In the genomic region with DNA sequence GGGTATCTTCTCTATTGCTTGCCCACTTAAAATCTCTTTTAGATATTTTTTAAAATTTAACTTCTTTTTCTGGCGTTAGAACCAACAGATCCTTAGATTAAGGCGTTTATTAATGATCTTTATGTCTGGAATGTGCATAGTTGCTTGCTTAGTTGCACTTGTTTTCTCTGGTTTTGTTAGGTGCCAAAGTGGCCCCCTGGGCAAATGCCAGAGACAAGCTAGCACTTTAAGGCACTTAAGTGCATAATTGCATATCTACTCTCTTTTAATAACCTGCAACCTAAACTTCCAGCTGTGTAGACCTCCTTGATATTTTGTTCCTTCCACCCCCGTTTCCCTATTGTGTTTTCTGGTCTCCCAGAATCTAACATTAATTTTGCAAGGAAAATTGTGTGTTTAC, we compare ENCODE assay signal across 8 cellular contexts. TPM values are rescaled to one million over a fixed set of nuclear protein-coding genes. Genes with fewer than 3 reads are reported as not detected.
DNase-seq lines count a peak whose midpoint lies in the region; TF ChIP-seq lines count a peak whose summit lies in the region.

No MANE protein-coding gene starts in this region.

- intact Hi-C loops in mammary epithelial cell (cut with micrococcal nuclease): no loop called here

- H3K9ac ChIP-seq in BLaER1 treated with 17β-estradiol and CSF1 and Interleukin-3, amounts not matched to agents 10 nM and 100 nM: peak overlapping the region; percentile 54 to 98 (median 93); a peak in 17 of 22 replicates
- no peak overlapping the region for H3K9ac ChIP-seq in mammary epithelial cell (ENCODE audit: insufficient read depth, low read length)
- peak overlapping the region; percentile 4 for H3K9ac ChIP-seq in neural cell (ENCODE audit: low read length)

- peaks cover 8% of the 10 kb centered on the region for H3F3A ChIP-seq in neural cell (ENCODE audit: insufficient read depth, low read length, poor library complexity, severe bottlenecking)

- peaks cover 77 to 94% (median 85%) of the 10 kb centered on the region in 11 experiments for H4K20me1 ChIP-seq in BLaER1 treated with 17β-estradiol and CSF1 and Interleukin-3, amounts not matched to agents 10 nM and 100 nM
- H4K20me1 ChIP-seq in mammary epithelial cell (ENCODE audit: insufficient read depth, low read length) (peaks cover 40% of the 10 kb centered on the region), neural cell (ENCODE audit: insufficient read depth) (peaks cover 70% of the 10 kb centered on the region)

- H3K27me3 ChIP-seq in BLaER1 treated with 17β-estradiol and CSF1 and Interleukin-3, amounts not matched to agents 10 nM and 100 nM: no peaks in the 10 kb centered on the region
- H3K27me3 ChIP-seq in MG63: no peaks in the 10 kb centered on the region
- H3K27me3 ChIP-seq in mammary epithelial cell (ENCODE audit: insufficient read depth, low read length): no peaks in the 10 kb centered on the region
- H3K27me3 ChIP-seq in neural cell (ENCODE audit: insufficient read depth, low read depth, low read length): no peaks in the 10 kb centered on the region

- 9% methylated on average over 3 of the region's 3 CpGs for WGBS in mammary epithelial cell (ENCODE audit: low coverage, missing lambda C conversion rate)

- no peaks in the 10 kb centered on the region for H3K9me3 ChIP-seq in BLaER1 treated with 17β-estradiol and CSF1 and Interleukin-3, amounts not matched to agents 10 nM and 100 nM (replicated peaks in 1 of 11)
- H3K9me3 ChIP-seq in MG63 (no peaks in the 10 kb centered on the region; the same call in 1 of the 2 replicates), mammary epithelial cell (replicated peaks; ENCODE audit: insufficient read depth, low read length) (no peaks in the 10 kb centered on the region), neural cell (ENCODE audit: low read length) (no peaks in the 10 kb centered on the region)

- H3K79me2 ChIP-seq in mammary epithelial cell (ENCODE audit: insufficient read depth, low read length): peaks cover 98% of the 10 kb centered on the region
- H3K79me2 ChIP-seq in neural cell (replicated peaks; ENCODE audit: insufficient read depth, low read length): peaks cover 82% of the 10 kb centered on the region

- peak overlapping the region; percentile 71 to 95 (median 84) for H3K4me3 ChIP-seq in BLaER1 treated with 17β-estradiol and CSF1 and Interleukin-3, amounts not matched to agents 10 nM and 100 nM
- H3K4me3 ChIP-seq in MG63 (peak overlapping the region; percentile 1; the same call in 1 of the 2 replicates), mammary epithelial cell (replicated peaks in 1 of 3; ENCODE audit: insufficient read depth in 1 of 3, low read depth in 2 of 3, low read length in 3 of 3) (peak overlapping the region in 2 of 3 experiments; percentile 26 to 40), neural cell (ENCODE audit: low read length) (peak overlapping the region; percentile 75)

- peaks cover 70 to 85% (median 80%) of the 10 kb centered on the region in 11 experiments for H3K36me3 ChIP-seq in BLaER1 treated with 17β-estradiol and CSF1 and Interleukin-3, amounts not matched to agents 10 nM and 100 nM
- peaks cover 96% of the 10 kb centered on the region for H3K36me3 ChIP-seq in MG63
- peaks cover 43% of the 10 kb centered on the region for H3K36me3 ChIP-seq in mammary epithelial cell (ENCODE audit: insufficient read depth, low read length)
- peaks cover 29% of the 10 kb centered on the region for H3K36me3 ChIP-seq in neural cell (ENCODE audit: insufficient read depth, low read length)

- in situ Hi-C loops in mammary epithelial cell (cut with MboI; ENCODE audit: low sequenced_read_pairs in 2 of 2): no loop called here

- no peak for DNase-seq in MG63
- no peak for DNase-seq in mammary epithelial cell
- no peak for DNase-seq in DMS 273 (lab: John Stamatoyannopoulos, UW; ENCODE audit: unreplicated experiment)
- no peak for DNase-seq in stimulated activated CD4-positive, alpha-beta T cell treated with anti-CD3 and anti-CD28 coated beads, Interleukin-2, amount 100 ng/mL, for 48 hours
- no peak for DNase-seq in hippocampal formation (lab: John Stamatoyannopoulos, UW)
- no peak for DNase-seq in activated naive CD4-positive, alpha-beta T cell (lab: John Stamatoyannopoulos, UW)

- no TSS peak for BruUV-seq in mammary epithelial cell (replicated peaks; lab: Mats Ljungman, UMichigan)

- TF ChIP-seq CTCF in mammary epithelial cell (conservative IDR thresholded peaks at IDR 0.05 in 1 of 2, IDR thresholded peaks at IDR 0.05 in 1 of 2; ENCODE audit: extremely low read depth in 1 of 2, insufficient read depth in 1 of 2, low read depth in 1 of 2, low read length in 2 of 2) (no peak), neural cell (IDR thresholded peaks at IDR 0.05; ENCODE audit: poor library complexity, severe bottlenecking) (no peak)

- TF ChIP-seq EP300 in neural cell (conservative IDR thresholded peaks at IDR 0.05; ENCODE audit: poor library complexity, severe bottlenecking): no peak

- no peaks in the 10 kb centered on the region for H3K9me2 ChIP-seq in neural cell (ENCODE audit: insufficient read depth, low read length)

- no peak overlapping the region for H3K27ac ChIP-seq in BLaER1 treated with 17β-estradiol and CSF1 and Interleukin-3, amounts not matched to agents 10 nM and 100 nM
- H3K27ac ChIP-seq in mammary epithelial cell (ENCODE audit: insufficient read depth, low read depth, low read length): no peak overlapping the region
- no peak overlapping the region for H3K27ac ChIP-seq in neural cell (ENCODE audit: low read length)

- CTCF ChIA-PET in mammary epithelial cell (lab: Charles Lee; ENCODE audit: low non-redundant PET): interaction anchor here (0.7 to 0.8 kb wide), 2 partner anchors 18 to 36 kb away, joined by 3 to 8 read pairs; a partner anchor contains a TSS

- H3K4me1 ChIP-seq in BLaER1 treated with 17β-estradiol and CSF1 and Interleukin-3, amounts not matched to agents 10 nM and 100 nM: peaks cover 63 to 88% (median 68%) of the 10 kb centered on the region in 10 experiments
- H3K4me1 ChIP-seq in mammary epithelial cell (ENCODE audit: insufficient read depth, low read length): peaks cover 57% of the 10 kb centered on the region

- peak overlapping the region; percentile 78 to 98 (median 88) for H3K4me2 ChIP-seq in BLaER1 treated with 17β-estradiol and CSF1 and Interleukin-3, amounts not matched to agents 10 nM and 100 nM
- peak overlapping the region; percentile 86 for H3K4me2 ChIP-seq in mammary epithelial cell (ENCODE audit: insufficient read depth, low read depth, low read length)
- H3K4me2 ChIP-seq in neural cell (ENCODE audit: low read length): peak overlapping the region; percentile 100

- TF ChIP-seq RAD21 in neural cell (conservative IDR thresholded peaks at IDR 0.05): no peak

- no peak overlapping the region for H2AFZ ChIP-seq in mammary epithelial cell (ENCODE audit: low read depth, low read length)
- no peak overlapping the region for H2AFZ ChIP-seq in neural cell (ENCODE audit: low read depth, low read length)

- dilution Hi-C loops in mammary epithelial cell (cut with HindIII; ENCODE audit: low sequenced_read_pairs): no loop called here

TF ChIP-seq in neural cell, 6 proteins besides CTCF, POLR2A, EP300 and RAD21 (continues in another document):
- TF ChIP-seq TAF1 (IDR thresholded peaks at IDR 0.05; ENCODE audit: low read depth): no peak

RNA-seq across cellular contexts. Expression of a gene that starts 3.3 kb away (rescaled TPM):
- 136 and 213 TPM in 2 replicates for total RNA-seq in MG63 (2014; rRNA removed; shearing (Covaris generic); ENCODE audit: low replicate concordance)
- total RNA-seq in mammary epithelial cell: 100 to 1,000 TPM in 1 of 2 donors, 10 to 100 TPM in 1; 65.2 to 117 TPM
- polyA plus RNA-seq in mammary epithelial cell (181 TPM), neural cell (456 and 510 TPM in 2 replicates)
- polyA minus RNA-seq in mammary epithelial cell (133 TPM), neural cell (232 and 238 TPM in 2 replicates)

RNA-seq across cellular contexts. Expression of a gene that starts 25.4 kb away (rescaled TPM):
- total RNA-seq in MG63 (2014; rRNA removed; shearing (Covaris generic); ENCODE audit: low replicate concordance): 19.9 and 27.4 TPM in 2 replicates
- 10 to 100 TPM; 20.0 to 79.3 TPM for total RNA-seq in mammary epithelial cell
- polyA plus RNA-seq in mammary epithelial cell: 31.2 TPM
- polyA minus RNA-seq in mammary epithelial cell: 81.0 TPM
- polyA plus RNA-seq in neural cell: 43.0 and 44.8 TPM in 2 replicates
- 75.0 and 75.5 TPM in 2 replicates for polyA minus RNA-seq in neural cell

RNA-seq across cellular contexts. Expression of a gene that starts 35.9 kb away (rescaled TPM):
- 15.7 and 26.6 TPM in 2 replicates for total RNA-seq in MG63 (2014; rRNA removed; shearing (Covaris generic); ENCODE audit: low replicate concordance)
- 10 to 100 TPM; 12.2 to 15.3 TPM for total RNA-seq in mammary epithelial cell
- 21.8 TPM for polyA plus RNA-seq in mammary epithelial cell
- polyA minus RNA-seq in mammary epithelial cell: 8.7 TPM
- 197 and 212 TPM in 2 replicates for polyA plus RNA-seq in neural cell
- polyA minus RNA-seq in neural cell: 138 and 152 TPM in 2 replicates

RNA-seq across cellular contexts. Expression of a gene that starts 48.8 kb away (rescaled TPM):
- total RNA-seq in MG63 (2014; rRNA removed; shearing (Covaris generic); ENCODE audit: low replicate concordance): 29.3 and 37.6 TPM in 2 replicates
- total RNA-seq in mammary epithelial cell: 10 to 100 TPM; 21.3 to 31.2 TPM
- polyA plus RNA-seq in mammary epithelial cell (21.7 TPM), neural cell (40.8 and 71.6 TPM in 2 replicates)
- polyA minus RNA-seq in mammary epithelial cell (29.4 TPM), neural cell (18.6 and 19.5 TPM in 2 replicates)

RNA-seq across cellular contexts. Expression of a gene that starts 49.0 kb away (rescaled TPM):
- not detected in 2 replicates for total RNA-seq in MG63 (2014; rRNA removed; shearing (Covaris generic); ENCODE audit: low replicate concordance)
- under 1 TPM; 0.31 to 0.83 TPM for total RNA-seq in mammary epithelial cell
- polyA plus RNA-seq in mammary epithelial cell: 0.22 TPM
- polyA minus RNA-seq in mammary epithelial cell: not detected
- polyA plus RNA-seq in neural cell: 0.48 TPM in 1 of 2 replicates, not detected in the other
- polyA minus RNA-seq in neural cell: 1.0 and 1.2 TPM in 2 replicates

Comparison
In these comparisons a context has a peak if more than half of its experiments do, and no peak if none do; other contexts are left out.
1. H3K4me3 ChIP-seq: peak in every context shown above with its lines; median percentile 84 in BLaER1 treated with 17β-estradiol and CSF1 and Interleukin-3, amounts not matched to agents 10 nM and 100 nM; 75 in neural cell; 33 in mammary epithelial cell; 1 in MG63.